ENCODE assay signal across 8 cellular contexts in the genomic region with DNA sequence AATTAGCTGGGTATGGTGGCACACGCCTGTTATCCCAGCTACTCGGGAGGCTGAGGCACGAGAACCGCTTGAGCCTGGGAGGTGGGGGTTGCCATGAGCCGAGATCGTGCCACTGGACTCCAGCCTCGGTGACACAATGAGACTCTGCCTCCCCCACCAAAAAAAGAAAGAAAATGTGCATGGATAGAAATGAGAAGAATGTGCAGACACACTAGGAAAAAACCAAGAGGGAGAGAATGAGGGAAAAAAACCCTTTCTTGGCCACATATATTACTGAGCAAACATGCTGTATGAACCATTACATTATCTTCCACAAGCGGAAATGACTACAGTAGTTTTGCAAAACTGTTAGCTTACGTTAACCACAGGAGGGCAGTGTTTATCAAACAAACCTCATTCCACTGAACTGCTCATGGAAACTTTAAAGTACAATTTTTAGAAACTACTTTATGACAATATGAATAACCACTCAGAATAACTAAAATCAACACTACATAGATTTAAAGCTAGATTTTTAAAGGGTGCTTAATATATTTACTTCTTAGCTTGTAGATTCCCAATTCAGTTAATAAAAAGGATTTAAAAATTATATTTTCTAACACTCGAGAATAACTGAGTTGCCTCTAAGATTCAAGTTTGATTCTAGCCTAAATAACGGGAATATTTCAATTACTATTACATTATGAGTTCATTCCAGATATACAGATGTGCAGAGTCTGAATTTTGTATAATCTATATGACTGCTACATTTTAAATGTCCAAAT. TPM values are rescaled to one million over a fixed set of nuclear protein-coding genes. Genes with fewer than 3 reads are reported as not detected.
DNase-seq lines count a peak whose midpoint lies in the region; ATAC-seq and TF ChIP-seq lines count a peak whose summit lies in the region.

No MANE protein-coding gene starts in this region.

- peaks cover 8% of the 10 kb centered on the region for H3K36me3 Mint-ChIP-seq in activated T-cell treated with anti-CD3 and anti-CD28 coated beads, Interleukin-2, amount 50 U/mL, for 4 hours (ENCODE audit: insufficient read depth)
- peaks cover 6% of the 10 kb centered on the region for H3K36me3 Mint-ChIP-seq in osteocyte (ENCODE audit: unreplicated experiment)

- peak; percentile 45 for ATAC-seq in HG03060 (IDR thresholded peaks at IDR 0.05; ENCODE audit: low read depth, unreplicated experiment)
- peak; percentile 94 to 96 for ATAC-seq in activated T-cell treated with anti-CD3 and anti-CD28 coated beads, Interleukin-2, amount 50 U/mL, for 4 hours
- ATAC-seq in GM19467 (IDR thresholded peaks at IDR 0.05; ENCODE audit: unreplicated experiment) = no peak

- DNase-seq in BE2C (no peak), GM13976 (ENCODE audit: low spot score) (peak; percentile 72), NCI-H460 (ENCODE audit: extremely low read depth, low read depth) (peak; percentile 82), foreskin fibroblast (peak; percentile 68 to 84), osteocyte (ENCODE audit: extremely low spot score, unreplicated experiment) (no peak)
- DNase-seq in activated T-cell treated with anti-CD3 and anti-CD28 coated beads, Interleukin-2, amount 50 U/mL, for 4 hours = no peak

- 0 out of 2 replicates have a peak, but pooled peaks cover 3% of the 10 kb centered on the region for H3K36me3 ChIP-seq in BE2C

- peak overlapping the region; percentile 75 for H3K4me3 Mint-ChIP-seq in activated T-cell treated with anti-CD3 and anti-CD28 coated beads, Interleukin-2, amount 50 U/mL, for 4 hours
- H3K4me3 Mint-ChIP-seq in osteocyte (ENCODE audit: unreplicated experiment) = peak overlapping the region; percentile 55

- peaks cover 4% of the 10 kb centered on the region for H3K9me3 Mint-ChIP-seq in activated T-cell treated with anti-CD3 and anti-CD28 coated beads, Interleukin-2, amount 50 U/mL, for 4 hours
- no peaks in the 10 kb centered on the region for H3K9me3 Mint-ChIP-seq in osteocyte (ENCODE audit: unreplicated experiment)

- H3K4me1 Mint-ChIP-seq in activated T-cell treated with anti-CD3 and anti-CD28 coated beads, Interleukin-2, amount 50 U/mL, for 4 hours (ENCODE audit: low read depth) = peaks cover 50% of the 10 kb centered on the region
- peaks cover 14% of the 10 kb centered on the region for H3K4me1 Mint-ChIP-seq in osteocyte (ENCODE audit: unreplicated experiment)

- H3K4me3 ChIP-seq in BE2C (ENCODE audit: low read depth, low read length) (no peak overlapping the region), foreskin fibroblast (ENCODE audit: low read depth in 1 of 2, low read length in 2 of 2) (no peak overlapping the region)

- TF ChIP-seq CTCF in BE2C (IDR thresholded peaks at IDR 0.05; ENCODE audit: low read depth, low read length) (peak; percentile 77), GM13976 (IDR thresholded peaks at IDR 0.05; ENCODE audit: borderline replicate concordance, control extremely low read depth, extremely low read depth, insufficient read depth, missing control alignments) (peak; percentile 47), foreskin fibroblast (IDR thresholded peaks at IDR 0.05; ENCODE audit: low read depth, low read length) (peak; percentile 43), osteocyte (IDR thresholded peaks at IDR 0.05) (peak; percentile 70)

- in situ Hi-C loops in GM13976 (cut with MboI; ENCODE audit: low sequenced_read_pairs, unreplicated experiment) = no loop called here

- no peaks in the 10 kb centered on the region for H3K9me3 ChIP-seq in BE2C

- H3K27ac Mint-ChIP-seq in osteocyte (ENCODE audit: unreplicated experiment) = peak overlapping the region; percentile 75

- H3K4me1 ChIP-seq in BE2C = no peaks in the 10 kb centered on the region; the same call in 1 of the 2 replicates

- no peaks in the 10 kb centered on the region for H3K27me3 Mint-ChIP-seq in activated T-cell treated with anti-CD3 and anti-CD28 coated beads, Interleukin-2, amount 50 U/mL, for 4 hours (ENCODE audit: low read depth)
- H3K27me3 Mint-ChIP-seq in osteocyte (ENCODE audit: unreplicated experiment) = no peaks in the 10 kb centered on the region

- H3K27me3 ChIP-seq in BE2C = no peaks in the 10 kb centered on the region

RNA-seq across cellular contexts. Expression of a gene that starts 26.4 kb away (rescaled TPM):
- 9.9 TPM for polyA plus RNA-seq in BE2C (2012; ENCODE audit: insufficient read depth, insufficient read length, low read depth)
- total RNA-seq in NCI-H460 (2014; rRNA removed; shearing (Covaris generic)) = 15.5 and 18.8 TPM in 2 replicates
- 3.7 and 5.5 TPM in 2 replicates for polyA plus RNA-seq in NCI-H460 (2014; cell fraction: nucleus; rRNA removed)
- 10 to 100 TPM; 27.2 to 38.5 (median 37.5) TPM for total RNA-seq in activated T-cell treated with anti-CD3 and anti-CD28 coated beads, Interleukin-2, amount 50 U/mL, for 4 hours
- total RNA-seq in osteocyte = 32.7 and 34.0 TPM in 2 replicates

Comparison
In these comparisons a context has a peak if more than half of its experiments do, and no peak if none do; other contexts are left out.
1. DNase-seq: peak in GM13976 (single experiment), NCI-H460 (single experiment) and foreskin fibroblast (2 of 2); none in BE2C (single experiment), activated T-cell treated with anti-CD3 and anti-CD28 coated beads, Interleukin-2, amount 50 U/mL, for 4 hours (single experiment) and osteocyte (single experiment).
2. Peak in every context shown above with its lines, with median percentiles within 50 percentile points of each other: CTCF ChIP-seq.